Comparison of ENCODE assay signal across 8 cellular contexts in genomic region chr20:62365814-62366369, GRCh38. TPM values are rescaled to one million over a fixed set of nuclear protein-coding genes. Genes with fewer than 3 reads are reported as not detected.
DNase-seq lines count a peak whose midpoint lies in the region; ATAC-seq, FAIRE-seq and TF ChIP-seq lines count a peak whose summit lies in the region.

No MANE protein-coding gene starts in this region.

- TF ChIP-seq CTCF in 22Rv1 (IDR thresholded peaks at IDR 0.05): no peak
- TF ChIP-seq CTCF in brain microvascular endothelial cell (IDR thresholded peaks at IDR 0.05; ENCODE audit: low read depth, low read length, missing control alignments): no peak
- TF ChIP-seq CTCF in upper lobe of left lung (IDR thresholded peaks at IDR 0.05): no peak

- peaks cover 72% of the 10 kb centered on the region for H3K4me1 ChIP-seq in HUES64 (ENCODE audit: insufficient read depth, low read length)
- peaks cover 75 to 100% (median 91%) of the 10 kb centered on the region in 4 donors for H3K4me1 ChIP-seq in upper lobe of left lung

- H3K27ac ChIP-seq in 22Rv1 (peak overlapping the region; percentile 92), HUES64 (ENCODE audit: low read depth, low read length) (peak overlapping the region; percentile 92), brain microvascular endothelial cell (no peak overlapping the region), upper lobe of left lung (peak overlapping the region; percentile 92 to 98 (median 95))

- TF ChIP-seq EP300 in upper lobe of left lung (IDR thresholded peaks at IDR 0.05): peak in 2 of 4 donors; percentile 13 to 42

- TF ChIP-seq POLR2A in upper lobe of left lung (IDR thresholded peaks at IDR 0.05) (peak in 3 of 4 donors; percentile 15 to 27 (median 27)), GM12891 (IDR thresholded peaks at IDR 0.05; ENCODE audit: low read depth, low read length) (no peak)

- H3K9ac ChIP-seq in HUES64 (ENCODE audit: low read depth, low read length): peak overlapping the region; percentile 66

- H3K36me3 ChIP-seq in HUES64 (ENCODE audit: insufficient read depth, low read length): peaks cover 7% of the 10 kb centered on the region; the same call in 1 of the 2 replicates
- H3K36me3 ChIP-seq in brain microvascular endothelial cell (replicated peaks): no peaks in the 10 kb centered on the region
- peaks cover 0 to 10% (median 0%) of the 10 kb centered on the region in 4 donors for H3K36me3 ChIP-seq in upper lobe of left lung

- no peaks in the 10 kb centered on the region for H3K9me3 ChIP-seq in HUES64 (ENCODE audit: insufficient read depth, low read depth, low read length)
- no peaks in the 10 kb centered on the region for H3K9me3 ChIP-seq in upper lobe of left lung

- in situ Hi-C loops in brain microvascular endothelial cell (cut with HindIII; ENCODE audit: low pct_ligation_motif_present, low sequenced_read_pairs): no loop called here

- no peak for FAIRE-seq in GM12891 (lab: Jason Lieb, UNC)

- H3K4me3 ChIP-seq in HUES64 (ENCODE audit: low read length): peak overlapping the region; percentile 80
- peak overlapping the region; percentile 54 for H3K4me3 ChIP-seq in brain microvascular endothelial cell (ENCODE audit: low read depth, low read length)
- H3K4me3 ChIP-seq in upper lobe of left lung: peak overlapping the region; percentile 61 to 94 (median 90)

- DNase-seq in brain microvascular endothelial cell (no peak), left kidney (ENCODE audit: low read depth, low spot score) (peak; percentile 83), upper lobe of left lung (peak; percentile 81 to 84), GM12891 (ENCODE audit: insufficient read length, low spot score) (no peak), NCI-H1930 (lab: John Stamatoyannopoulos, UW) (no peak)
- no peak for DNase-seq in activated CD4-positive, alpha-beta T cell treated with anti-CD3 and anti-CD28 coated beads, Interleukin-2, amount 50 U/mL, for 48 hours

- no peaks in the 10 kb centered on the region for H3K27me3 ChIP-seq in HUES64 (ENCODE audit: insufficient read depth, low read length)
- no peaks in the 10 kb centered on the region for H3K27me3 ChIP-seq in brain microvascular endothelial cell (replicated peaks)
- peaks cover 0 to 29% (median 2%) of the 10 kb centered on the region in 4 donors for H3K27me3 ChIP-seq in upper lobe of left lung

- peak in 1 of 2 donors; percentile 40 for ATAC-seq in upper lobe of left lung (ENCODE audit: low FRiP score in 2 of 2)

- WGBS in HUES64: 5% methylated on average over 10 of the region's 10 CpGs
- WGBS in upper lobe of left lung, 2 donors: 32% methylated on average over 10 of the region's 10 CpGs; no CpG with 5 or more reads in 1 of the 2 donors

TF ChIP-seq in GM12891, 5 proteins besides CTCF, POLR2A, EP300 and RAD21:
- TF ChIP-seq POU2F2 (IDR thresholded peaks at IDR 0.05; ENCODE audit: low read depth, low read length) (no peak), POLR2AphosphoS5 (IDR thresholded peaks at IDR 0.05; ENCODE audit: low read depth, low read length) (no peak), SPI1 (IDR thresholded peaks at IDR 0.05; ENCODE audit: low read depth, low read length) (no peak), TAF1 (IDR thresholded peaks at IDR 0.05; ENCODE audit: low read depth, low read length) (no peak), PAX5 (IDR thresholded peaks at IDR 0.05; ENCODE audit: insufficient read depth, low read length, severe bottlenecking) (no peak)

RNA-seq across cellular contexts. Expression of gene LAMA5, which starts 1.2 kb away (rescaled TPM):
- 53.2 TPM for polyA plus RNA-seq in HUES64 (2013, experiment 1 of 2)
- 64.5 TPM for polyA plus RNA-seq in HUES64 (2013, experiment 2 of 2)
- total RNA-seq in upper lobe of left lung: 1,000 to 10,000 TPM in 1 of 6 donors, 100 to 1,000 TPM in 5; 176 to 1,019 (median 307) TPM
- 1.3 TPM for polyA plus RNA-seq in GM12891 (2012; ENCODE audit: low read depth, missing spikeins)

RNA-seq across cellular contexts. Expression of gene RPS21, which starts 21.0 kb away (rescaled TPM):
- 1,380 TPM for polyA plus RNA-seq in HUES64 (2013, experiment 1 of 2)
- polyA plus RNA-seq in HUES64 (2013, experiment 2 of 2): 1,333 TPM
- 1,000 to 10,000 TPM in 3 of 6 donors, 100 to 1,000 TPM in 2, 10 to 100 TPM in 1; 94.6 to 1,381 (median 998) TPM for total RNA-seq in upper lobe of left lung
- polyA plus RNA-seq in GM12891 (2012; ENCODE audit: low read depth, missing spikeins): 7,261 TPM

RNA-seq across cellular contexts. Expression of gene CABLES2, which starts 41.2 kb away (rescaled TPM):
- polyA plus RNA-seq in HUES64 (2013, experiment 1 of 2): 8.8 TPM
- polyA plus RNA-seq in HUES64 (2013, experiment 2 of 2): 9.9 TPM
- 1 to 10 TPM; 2.2 to 5.2 (median 4.0) TPM for total RNA-seq in upper lobe of left lung
- 4.9 TPM for polyA plus RNA-seq in GM12891 (2012; ENCODE audit: low read depth, missing spikeins)

Comparison
In these comparisons a context has a peak if more than half of its experiments do, and no peak if none do; other contexts are left out.
1. DNase-seq: peak in left kidney (single experiment) and upper lobe of left lung (2 of 2); none in brain microvascular endothelial cell (single experiment), GM12891 (single experiment), NCI-H1930 (0 of 2) and activated CD4-positive, alpha-beta T cell treated with anti-CD3 and anti-CD28 coated beads, Interleukin-2, amount 50 U/mL, for 48 hours (0 of 2).
2. Peak in every context shown above with its lines, with median percentiles within 50 percentile points of each other: H3K4me3 ChIP-seq.